ENCODE assay signal across 19 cellular contexts in genomic region chrX:123077671-123078070, GRCh38.
"Had no signal": no experiment of that assay in that cellular context is flagged by ENCODE, and none has a peak within 500 bp of the region (broad histone marks: within the 10 kb centered on the region; RNA-seq: fewer than 3 reads in every experiment).

No MANE protein-coding gene starts in this region.

- ATAC-seq: naive thymus-derived CD4-positive, alpha-beta T cell; psoas muscle; sciatic nerve; stimulated activated naive B cell treated with anti-CD40 and anti-IgM and Interleukin-4, amounts not matched to agents 10 μg/mL and 1 μg/mL and 100 μg/mL, for 72 hours; stimulated activated naive CD8-positive, alpha-beta T cell treated with anti-CD3 and anti-CD28 coated beads, Interleukin-15, amount 100 ng/mL, for 72 hours; upper lobe of right lung had no signal

- H3K27ac Mint-ChIP-seq: endodermal cell; naive thymus-derived CD4-positive, alpha-beta T cell; stimulated activated naive B cell treated with anti-CD40 and anti-IgM and Interleukin-4, amounts not matched to agents 10 μg/mL and 1 μg/mL and 100 μg/mL, for 72 hours; stimulated activated naive CD8-positive, alpha-beta T cell treated with anti-CD3 and anti-CD28 coated beads, Interleukin-15, amount 100 ng/mL, for 72 hours had no signal

- H3K4me3 Mint-ChIP-seq: endodermal cell; naive thymus-derived CD4-positive, alpha-beta T cell; stimulated activated naive B cell treated with anti-CD40 and anti-IgM and Interleukin-4, amounts not matched to agents 10 μg/mL and 1 μg/mL and 100 μg/mL, for 72 hours; stimulated activated naive CD8-positive, alpha-beta T cell treated with anti-CD3 and anti-CD28 coated beads, Interleukin-15, amount 100 ng/mL, for 72 hours had no signal

- DNase-seq: effector CD4-positive, alpha-beta T cell; endodermal cell; erythroblast; foreskin melanocyte; head of caudate nucleus; kidney glomerular epithelial cell; mesendoderm; naive thymus-derived CD4-positive, alpha-beta T cell; psoas muscle; retina; spleen; stimulated activated CD4-positive, alpha-beta T cell treated with anti-CD3 and anti-CD28 coated beads, Interleukin-15, amount 100 ng/mL, for 24 hours; stimulated activated CD4-positive, alpha-beta T cell treated with anti-CD3 and anti-CD28 coated beads, Interleukin-1b, Interleukin-23, amount 100 ng/mL, for 48 hours; stimulated activated CD4-positive, alpha-beta T cell treated with anti-CD3 and anti-CD28 coated beads, Interleukin-4, amount 100 ng/mL, for 24 hours; stimulated activated naive B cell treated with anti-CD40 and anti-IgM and Interleukin-4, amounts not matched to agents 10 μg/mL and 1 μg/mL and 100 μg/mL, for 72 hours; stimulated activated naive CD8-positive, alpha-beta T cell treated with anti-CD3 and anti-CD28 coated beads, Interleukin-15, amount 100 ng/mL, for 72 hours; testis; upper lobe of right lung had no signal

- H3K4me1 Mint-ChIP-seq: endodermal cell; naive thymus-derived CD4-positive, alpha-beta T cell; stimulated activated naive B cell treated with anti-CD40 and anti-IgM and Interleukin-4, amounts not matched to agents 10 μg/mL and 1 μg/mL and 100 μg/mL, for 72 hours; stimulated activated naive CD8-positive, alpha-beta T cell treated with anti-CD3 and anti-CD28 coated beads, Interleukin-15, amount 100 ng/mL, for 72 hours had no signal

- H3K27me3 Mint-ChIP-seq: naive thymus-derived CD4-positive, alpha-beta T cell; stimulated activated naive B cell treated with anti-CD40 and anti-IgM and Interleukin-4, amounts not matched to agents 10 μg/mL and 1 μg/mL and 100 μg/mL, for 72 hours; stimulated activated naive CD8-positive, alpha-beta T cell treated with anti-CD3 and anti-CD28 coated beads, Interleukin-15, amount 100 ng/mL, for 72 hours had no signal

- H3K36me3 Mint-ChIP-seq: naive thymus-derived CD4-positive, alpha-beta T cell; stimulated activated naive B cell treated with anti-CD40 and anti-IgM and Interleukin-4, amounts not matched to agents 10 μg/mL and 1 μg/mL and 100 μg/mL, for 72 hours had no signal

- H3K9me3 Mint-ChIP-seq: naive thymus-derived CD4-positive, alpha-beta T cell; stimulated activated naive CD8-positive, alpha-beta T cell treated with anti-CD3 and anti-CD28 coated beads, Interleukin-15, amount 100 ng/mL, for 72 hours had no signal
